1 cellular context compared by ENCODE assay signal in genomic region chr20:35302421-35303335, GRCh38.
A peak's percentile ranks its signal among the peaks of the same experiment; 100 is the strongest.
TF ChIP-seq lines count a peak whose summit lies in the region.

No MANE protein-coding gene starts in this region.

TF ChIP-seq in SK-N-SH, 30 proteins besides CTCF, POLR2A, EP300 and RAD21 (continued from another document):
- TF ChIP-seq PBX3 (IDR thresholded peaks at IDR 0.05) (peak; percentile 23; the same call in 1 of the 2 replicates), RXRA (IDR thresholded peaks at IDR 0.05; ENCODE audit: borderline replicate concordance, low read depth) (no peak), FOXJ3 (CRISPR knock-in tag; IDR thresholded peaks at IDR 0.05) (no peak), EZH2phosphoT487 (IDR thresholded peaks at IDR 0.05; ENCODE audit: borderline replicate concordance, low read depth) (no peak), JUND (IDR thresholded peaks at IDR 0.05) (no peak; the same call in 1 of the 2 replicates), TEAD4 (IDR thresholded peaks at IDR 0.05; ENCODE audit: borderline replicate concordance, insufficient read depth) (no peak), GATA2 (CRISPR knock-in tag; IDR thresholded peaks at IDR 0.05) (no peak), TCF12 (IDR thresholded peaks at IDR 0.05) (peak; percentile 27; the same call in 1 of the 2 replicates), TAF1 (IDR thresholded peaks at IDR 0.05; ENCODE audit: borderline replicate concordance, low read depth, low read length) (no peak), POLR2AphosphoS5 (IDR thresholded peaks at IDR 0.05; ENCODE audit: low read depth, low read length) (no peak)
- TF ChIP-seq, protein P1, sequence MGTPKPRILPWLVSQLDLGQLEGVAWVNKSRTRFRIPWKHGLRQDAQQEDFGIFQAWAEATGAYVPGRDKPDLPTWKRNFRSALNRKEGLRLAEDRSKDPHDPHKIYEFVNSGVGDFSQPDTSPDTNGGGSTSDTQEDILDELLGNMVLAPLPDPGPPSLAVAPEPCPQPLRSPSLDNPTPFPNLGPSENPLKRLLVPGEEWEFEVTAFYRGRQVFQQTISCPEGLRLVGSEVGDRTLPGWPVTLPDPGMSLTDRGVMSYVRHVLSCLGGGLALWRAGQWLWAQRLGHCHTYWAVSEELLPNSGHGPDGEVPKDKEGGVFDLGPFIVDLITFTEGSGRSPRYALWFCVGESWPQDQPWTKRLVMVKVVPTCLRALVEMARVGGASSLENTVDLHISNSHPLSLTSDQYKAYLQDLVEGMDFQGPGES (IDR thresholded peaks at IDR 0.05; ENCODE audit: low read depth, low read length): no peak
- TF ChIP-seq, protein P2, sequence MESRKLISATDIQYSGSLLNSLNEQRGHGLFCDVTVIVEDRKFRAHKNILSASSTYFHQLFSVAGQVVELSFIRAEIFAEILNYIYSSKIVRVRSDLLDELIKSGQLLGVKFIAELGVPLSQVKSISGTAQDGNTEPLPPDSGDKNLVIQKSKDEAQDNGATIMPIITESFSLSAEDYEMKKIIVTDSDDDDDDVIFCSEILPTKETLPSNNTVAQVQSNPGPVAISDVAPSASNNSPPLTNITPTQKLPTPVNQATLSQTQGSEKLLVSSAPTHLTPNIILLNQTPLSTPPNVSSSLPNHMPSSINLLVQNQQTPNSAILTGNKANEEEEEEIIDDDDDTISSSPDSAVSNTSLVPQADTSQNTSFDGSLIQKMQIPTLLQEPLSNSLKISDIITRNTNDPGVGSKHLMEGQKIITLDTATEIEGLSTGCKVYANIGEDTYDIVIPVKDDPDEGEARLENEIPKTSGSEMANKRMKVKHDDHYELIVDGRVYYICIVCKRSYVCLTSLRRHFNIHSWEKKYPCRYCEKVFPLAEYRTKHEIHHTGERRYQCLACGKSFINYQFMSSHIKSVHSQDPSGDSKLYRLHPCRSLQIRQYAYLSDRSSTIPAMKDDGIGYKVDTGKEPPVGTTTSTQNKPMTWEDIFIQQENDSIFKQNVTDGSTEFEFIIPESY (IDR thresholded peaks at IDR 0.05; ENCODE audit: borderline replicate concordance, low read depth): no peak
